Comparison of ENCODE assay signal across 10 cellular contexts in genomic region chr19:33303791-33304759, GRCh38. TPM values are rescaled to one million over a fixed set of nuclear protein-coding genes. Genes with fewer than 3 reads are reported as not detected.
DNase-seq lines count a peak whose midpoint lies in the region; ATAC-seq, FAIRE-seq and TF ChIP-seq lines count a peak whose summit lies in the region.
"Had no signal": no experiment of that assay in that cellular context is flagged by ENCODE, and none has a peak within 500 bp of the region (broad histone marks: within the 10 kb centered on the region; RNA-seq: fewer than 3 reads in every experiment).

No MANE protein-coding gene starts in this region.

- H3K27ac ChIP-seq in HEK293 (ENCODE audit: extremely low read depth, low read depth, low read length) (peak overlapping the region; percentile 98; the same call in 1 of the 2 replicates), caudate nucleus (ENCODE audit: low read depth, low read length) (peak overlapping the region; percentile 85), HepG2 (ENCODE audit: extremely low read length, insufficient read depth, low read length) (peak overlapping the region; percentile 95), stomach (peak overlapping the region; percentile 86 to 95 (median 91))

- no peaks in the 10 kb centered on the region for H3K9me3 ChIP-seq in HEK293 (ENCODE audit: control insufficient read depth, insufficient read depth, low read depth, low read length)
- no peaks in the 10 kb centered on the region for H3K9me3 ChIP-seq in HepG2 (ENCODE audit: low read length)
- H3K9me3 ChIP-seq in stomach = no peaks in the 10 kb centered on the region

- H3K27me3 ChIP-seq in HepG2 (ENCODE audit: control insufficient read depth in 1 of 2, insufficient read depth in 2 of 2, low read length in 2 of 2) (no peaks in the 10 kb centered on the region), stomach (peaks cover 0 to 31% (median 0%) of the 10 kb centered on the region in 3 donors)

- H4K20me1 ChIP-seq in HepG2 (ENCODE audit: insufficient read depth, low read length) = peaks cover 21% of the 10 kb centered on the region; the same call in 1 of the 2 replicates

- TSS peak; percentile 71 for BruUV-seq in HepG2 (replicated peaks; lab: Mats Ljungman, UMichigan)

- no peak for TF ChIP-seq RAD21 in HepG2 (CRISPR knock-in tag; IDR thresholded peaks at IDR 0.05)

- in situ Hi-C loops in HepG2 (cut with HindIII; ENCODE audit: extremely low pct_ligation_motif_present, low pct_unique_long_range_greater_than_20kb) = loop anchor here (5.0 kb wide), 2 partner anchors 67 to 98 kb away; no protein-coding TSS in a partner anchor

- H3K36me3 ChIP-seq in HEK293 (ENCODE audit: control insufficient read depth in 2 of 2, insufficient read depth in 1 of 2, low read length in 2 of 2) = no peaks in the 10 kb centered on the region
- H3K36me3 ChIP-seq in HepG2 (replicated peaks in 1 of 2; ENCODE audit: control insufficient read depth in 1 of 2, insufficient read depth in 2 of 2, low read length in 2 of 2) = no peaks in the 10 kb centered on the region; a peak in 1 of 5 replicates
- no peaks in the 10 kb centered on the region for H3K36me3 ChIP-seq in stomach

- no peak for ATAC-seq in HepG2
- no peak for ATAC-seq in HG03280 (IDR thresholded peaks at IDR 0.05; ENCODE audit: unreplicated experiment)
- ATAC-seq in GM21423 (IDR thresholded peaks at IDR 0.05; ENCODE audit: unreplicated experiment) = no peak

- H3K4me3 ChIP-seq in HEK293 (ENCODE audit: low read depth, low read length) = no peak overlapping the region
- H3K4me3 ChIP-seq in HepG2 (replicated peaks in 1 of 3; ENCODE audit: insufficient read depth in 1 of 3, low read depth in 2 of 3, low read length in 3 of 3) = peak overlapping the region; percentile 81 to 88 (median 85)
- H3K4me3 ChIP-seq in stomach = peak overlapping the region; percentile 73 to 98 (median 86)

- WGBS in HepG2 (ENCODE audit: low lambda C conversion rate) = 46% methylated on average over 37 of the region's 47 CpGs
- 11 to 18% (median 14%) methylated on average over 35 to 47 of the region's 47 CpGs for WGBS in stomach, 5 donors

- POLR2A ChIA-PET in HEK293 (lab: Yijun Ruan, JAX) = interaction anchor here (0.6 to 2.2 kb wide), 5 partner anchors 39 to 80 kb away, joined by 3 to 49 read pairs (median 4); partner anchors contain the start of gene CEBPG
- POLR2A ChIA-PET in HepG2 (lab: Yijun Ruan, JAX) = interaction anchor here (1.0 to 15.1 kb wide), 17 partner anchors 8 to 102 kb away, joined by 4 to 380 read pairs (median 12); partner anchors contain the start of gene CEBPG

- intact Hi-C loops in HepG2 (cut with micrococcal nuclease; ENCODE audit: unreplicated experiment) (loop anchor here (2.0 to 5.0 kb wide), 3 partner anchors 57 to 88 kb away; no protein-coding TSS in a partner anchor), stomach (cut with DNase I; ENCODE audit: low total_unique reads) (no loop called here)

- peak overlapping the region; percentile 89 for H3K9ac ChIP-seq in HepG2 (ENCODE audit: insufficient read depth, low read depth, low read length)

- CTCF ChIA-PET in HEK293 (lab: Yijun Ruan, JAX) (interaction anchor here (0.6 to 2.6 kb wide), 11 partner anchors 8 to 528 kb away, joined by 3 to 24 read pairs (median 3); no protein-coding TSS in a partner anchor), HepG2 (lab: Yijun Ruan, JAX; ENCODE audit: low intra/inter-chr PET ratio, low total read pairs) (interaction anchor here (1.7 kb wide), 1 partner anchor 102 kb away, joined by 3 read pairs; no protein-coding TSS in a partner anchor)

- TF ChIP-seq POLR2A in HepG2 (IDR thresholded peaks at IDR 0.05; ENCODE audit: insufficient read depth in 1 of 2, low read depth in 2 of 2, low read length in 2 of 2) (peak in 1 of 2 experiments; percentile 21; a peak in 2 of 4 replicates), stomach (IDR thresholded peaks at IDR 0.05) (no peak)

- H3K4me1 ChIP-seq in HEK293 (ENCODE audit: control insufficient read depth, insufficient read depth, low read length) = peaks cover 57% of the 10 kb centered on the region
- peaks cover 34% of the 10 kb centered on the region for H3K4me1 ChIP-seq in HepG2 (ENCODE audit: insufficient read depth, low read length)
- peaks cover 49 to 79% (median 75%) of the 10 kb centered on the region in 4 donors for H3K4me1 ChIP-seq in stomach

- H3K4me2 ChIP-seq in HepG2 (ENCODE audit: low read depth, low read length) = peak overlapping the region; percentile 88

- peaks cover 39% of the 10 kb centered on the region for H3K79me2 ChIP-seq in HepG2 (ENCODE audit: insufficient read depth, low read length)

- TF ChIP-seq EP300 in HepG2 (IDR thresholded peaks at IDR 0.05; ENCODE audit: low read depth in 2 of 2, low read length in 2 of 2) (no peak), HepG2 (CRISPR knock-in tag; IDR thresholded peaks at IDR 0.05; ENCODE audit: borderline replicate concordance) (no peak), stomach (IDR thresholded peaks at IDR 0.05) (no peak)

- no peak for DNase-seq in caudate nucleus (lab: John Stamatoyannopoulos, UW)
- DNase-seq in HepG2 (ENCODE audit: low spot score) = no peak
- peak; percentile 56 for DNase-seq in stomach
- no peak for DNase-seq in NCI-H1105 treated with DMSO at 0.1 percent for 48 hours (lab: John Stamatoyannopoulos, UW)
- no peak for DNase-seq in urothelium cell line (ENCODE audit: low spot score)
- DNase-seq: cerebellar nuclear complex had no signal

- no peak for FAIRE-seq in HepG2 (lab: Jason Lieb, UNC)
- no peak for FAIRE-seq in urothelium cell line (lab: Jason Lieb, UNC)

- H2AFZ ChIP-seq in HepG2 (ENCODE audit: low read length) = no peak overlapping the region

- TF ChIP-seq CTCF in HEK293 (tag by site-specific recombination; IDR thresholded peaks at IDR 0.05) (no peak), HepG2 (CRISPR knock-in tag; IDR thresholded peaks at IDR 0.05) (no peak), stomach (IDR thresholded peaks at IDR 0.05) (no peak)

TF ChIP-seq in HEK293, 187 proteins besides CTCF, POLR2A, EP300 and RAD21 (continues in another document):
- no peak for TF ChIP-seq ZNF366 (tag by site-specific recombination; conservative IDR thresholded peaks at IDR 0.05)
- TF ChIP-seq SCRT1 (tag by site-specific recombination; IDR thresholded peaks at IDR 0.05; ENCODE audit: borderline replicate concordance) = peak; percentile 8; the same call in 1 of the 2 replicates
- no peak for TF ChIP-seq ZFP3 (tag by site-specific recombination; IDR thresholded peaks at IDR 0.05; ENCODE audit: low read depth)

TF ChIP-seq in HepG2, 621 proteins besides CTCF, POLR2A, EP300 and RAD21 (continues in another document):
- TF ChIP-seq NCOA1 (CRISPR knock-in tag; IDR thresholded peaks at IDR 0.05) (no peak), ZNF138 (CRISPR knock-in tag; IDR thresholded peaks at IDR 0.05; ENCODE audit: low read depth) (0 out of 2 replicates have a peak, but pooled peaks have one; percentile 5), PHF20 (CRISPR knock-in tag; IDR thresholded peaks at IDR 0.05) (no peak; the same call in 1 of the 2 replicates), ZNF260 (CRISPR knock-in tag; IDR thresholded peaks at IDR 0.05; ENCODE audit: borderline replicate concordance, low read depth) (0 out of 2 replicates have a peak, but pooled peaks have one; percentile 47), ATF7 (IDR thresholded peaks at IDR 0.05) (no peak), ATF7 (CRISPR knock-in tag; IDR thresholded peaks at IDR 0.05) (no peak), PRPF4 (IDR thresholded peaks at IDR 0.05; ENCODE audit: low read depth, low read length, poor library complexity, severe bottlenecking) (peak; percentile 67), ELF3 (CRISPR knock-in tag; IDR thresholded peaks at IDR 0.05) (no peak), RBFOX2 (IDR thresholded peaks at IDR 0.05; ENCODE audit: low read depth, low read length) (peak; percentile 4; the same call in 1 of the 2 replicates), ZNF335 (CRISPR knock-in tag; IDR thresholded peaks at IDR 0.05) (no peak), TBX3 (IDR thresholded peaks at IDR 0.05; ENCODE audit: borderline replicate concordance) (no peak), ZEB1 (IDR thresholded peaks at IDR 0.05; ENCODE audit: insufficient replicate concordance, low read depth) (no peak), KDM5B (CRISPR knock-in tag; IDR thresholded peaks at IDR 0.05; ENCODE audit: borderline replicate concordance) (0 out of 2 replicates have a peak, but pooled peaks have one; percentile 6), ZNF674 (CRISPR knock-in tag; IDR thresholded peaks at IDR 0.05; ENCODE audit: low read depth) (0 out of 2 replicates have a peak, but pooled peaks have one; percentile 8), ZNF746 (CRISPR knock-in tag; IDR thresholded peaks at IDR 0.05) (no peak), ZNF160 (CRISPR knock-in tag; IDR thresholded peaks at IDR 0.05) (peak; percentile 21; the same call in 1 of the 2 replicates), ZC3H13 (CRISPR knock-in tag; IDR thresholded peaks at IDR 0.05) (0 out of 2 replicates have a peak, but pooled peaks have one; percentile 31)

RNA-seq across cellular contexts. Expression of gene CEBPA, which starts 1.7 kb away (rescaled TPM):
- total RNA-seq in HepG2 (2016; rRNA removed; fragmentation: Illumina TruSeq; extraction: Trizol) = 99.9 and 103 TPM in 2 replicates
- total RNA-seq in HepG2 (2016; cell fraction: cytosol; rRNA removed; fragmentation: Illumina TruSeq; extraction: Trizol; ENCODE audit: low read depth) = 28.5 and 32.0 TPM in 2 replicates
- total RNA-seq in HepG2 (2016; cell fraction: insoluble cytoplasmic fraction; rRNA removed; fragmentation: Illumina TruSeq; extraction: Trizol) = 99.3 and 101 TPM in 2 replicates
- total RNA-seq in HepG2 (2016; cell fraction: membrane; rRNA removed; fragmentation: Illumina TruSeq; extraction: Trizol) = 88.0 and 107 TPM in 2 replicates
- 47.4 and 51.4 TPM in 2 replicates for total RNA-seq in HepG2 (2016; cell fraction: nucleus; rRNA removed; fragmentation: Illumina TruSeq; extraction: Trizol)
- polyA plus RNA-seq in HepG2 (2011; rRNA removed) = 24.8 and 35.0 TPM in 2 replicates
- polyA plus RNA-seq in HepG2 (2011; cell fraction: cytosol; rRNA removed) = 40.5 and 42.6 TPM in 2 replicates
- 17.3 and 19.3 TPM in 2 replicates for polyA plus RNA-seq in HepG2 (2011; cell fraction: nucleus; rRNA removed)
- polyA plus RNA-seq in HepG2 (2012) = 22.3 and 27.0 TPM in 2 replicates
- 23.5 and 27.9 TPM in 2 replicates for polyA plus RNA-seq in HepG2 (2016; cell fraction: cytosol; fragmentation: Illumina TruSeq; extraction: Trizol; ENCODE audit: low read depth)
- 121 and 123 TPM in 2 replicates for polyA plus RNA-seq in HepG2 (2016; cell fraction: insoluble cytoplasmic fraction; fragmentation: Illumina TruSeq; extraction: Trizol; ENCODE audit: low read depth)
- 68.7 and 77.8 TPM in 2 replicates for polyA plus RNA-seq in HepG2 (2016; cell fraction: membrane; fragmentation: Illumina TruSeq; extraction: Trizol; ENCODE audit: low read depth)
- 76.4 and 86.3 TPM in 2 replicates for polyA plus RNA-seq in HepG2 (2016; cell fraction: nucleus; fragmentation: Illumina TruSeq; extraction: Trizol; ENCODE audit: insufficient read depth, low read depth)
- polyA minus RNA-seq in HepG2 (2011; rRNA and poly(A)+ RNA removed; ENCODE audit: low replicate concordance) = 4.5 and 45.0 TPM in 2 replicates
- 25.4 and 32.4 TPM in 2 replicates for polyA minus RNA-seq in HepG2 (2011; cell fraction: cytosol; rRNA and poly(A)+ RNA removed)
- polyA minus RNA-seq in HepG2 (2011; cell fraction: nucleus; rRNA and poly(A)+ RNA removed) = 15.6 and 18.2 TPM in 2 replicates
- 100 to 1,000 TPM in 1 of 5 donors, 10 to 100 TPM in 3, 1 to 10 TPM in 1; 9.9 to 167 (median 18.7) TPM for total RNA-seq in stomach
- polyA plus RNA-seq in stomach = 10 to 100 TPM; 14.6 to 22.6 (median 19.1) TPM
- total RNA-seq: RPMI7951 had no signal

Comparison
In these comparisons a context has a peak if more than half of its experiments do, and no peak if none do; other contexts are left out.
1. Of the 63 proteins assayed by ChIP-seq in both HepG2 and HEK293: peak only in HepG2: ZBTB20 and ZNF138; only in HEK293: none; in both: none; in neither: 61.